In genomic region chr4:165079476-165079875, GRCh38 we compare ENCODE assay signal across 10 cellular contexts. TPM values are rescaled to one million over a fixed set of nuclear protein-coding genes. Genes with fewer than 3 reads are reported as not detected.
DNase-seq lines count a peak whose midpoint lies in the region; ATAC-seq and TF ChIP-seq lines count a peak whose summit lies in the region.
"Had no signal": no experiment of that assay in that cellular context is flagged by ENCODE, and none has a peak within 500 bp of the region (broad histone marks: within the 10 kb centered on the region; RNA-seq: fewer than 3 reads in every experiment).

No MANE protein-coding gene starts in this region.

- TF ChIP-seq CTCF in astrocyte of the spinal cord (IDR thresholded peaks at IDR 0.05; ENCODE audit: low read depth, low read length) = no peak

- in situ Hi-C loops in astrocyte of the spinal cord (cut with HindIII; ENCODE audit: low sequenced_read_pairs) = no loop called here

- no peak overlapping the region for H3K4me3 ChIP-seq in astrocyte of the spinal cord (ENCODE audit: low read depth, low read length)

- no peak for ATAC-seq in HG03095 (IDR thresholded peaks at IDR 0.05; ENCODE audit: unreplicated experiment)
- no peak for ATAC-seq in HG03280 (IDR thresholded peaks at IDR 0.05; ENCODE audit: unreplicated experiment)
- ATAC-seq: naive thymus-derived CD4-positive, alpha-beta T cell had no signal

- DNase-seq in Daoy (ENCODE audit: low read depth) = peak; percentile 3
- DNase-seq in MV-4-11 (lab: John Stamatoyannopoulos, UW) = peak; percentile 35
- DNase-seq in astrocyte of the spinal cord (ENCODE audit: low read depth, low spot score) = peak; percentile 46
- DNase-seq in kidney tubule cell (ENCODE audit: low spot score) = peak; percentile 65
- no peak for DNase-seq in GF-D8 (lab: John Stamatoyannopoulos, UW)
- no peak for DNase-seq in activated CD4-positive, alpha-beta T cell treated with anti-CD3 and anti-CD28 coated beads, Interleukin-2, amount 50 U/mL, for 48 hours
- DNase-seq: CD8-positive, alpha-beta memory T cell; naive thymus-derived CD4-positive, alpha-beta T cell had no signal

RNA-seq across cellular contexts. Expression of gene TRIM75, which starts 25.8 kb away (rescaled TPM):
- not detected in 2 replicates for total RNA-seq in Daoy (2014; rRNA removed; shearing (Covaris generic))
- total RNA-seq: CD8-positive, alpha-beta memory T cell; naive thymus-derived CD4-positive, alpha-beta T cell had no signal

RNA-seq across cellular contexts. Expression of gene TMEM192, which starts 33.2 kb away (rescaled TPM):
- 5.4 and 7.3 TPM in 2 replicates for total RNA-seq in Daoy (2014; rRNA removed; shearing (Covaris generic))

RNA-seq across cellular contexts. Expression of gene TRIM60, which starts 47.7 kb away (rescaled TPM):
- total RNA-seq in Daoy (2014; rRNA removed; shearing (Covaris generic)) = not detected in 2 replicates
- total RNA-seq: CD8-positive, alpha-beta memory T cell; naive thymus-derived CD4-positive, alpha-beta T cell had no signal

Comparison
In these comparisons a context has a peak if more than half of its experiments do, and no peak if none do; other contexts are left out.
1. DNase-seq: peak in Daoy (single experiment), MV-4-11 (single experiment), astrocyte of the spinal cord (single experiment) and kidney tubule cell (single experiment); none in GF-D8 (single experiment) and activated CD4-positive, alpha-beta T cell treated with anti-CD3 and anti-CD28 coated beads, Interleukin-2, amount 50 U/mL, for 48 hours (0 of 2).